21 cellular contexts compared by ENCODE assay signal in the genomic region with DNA sequence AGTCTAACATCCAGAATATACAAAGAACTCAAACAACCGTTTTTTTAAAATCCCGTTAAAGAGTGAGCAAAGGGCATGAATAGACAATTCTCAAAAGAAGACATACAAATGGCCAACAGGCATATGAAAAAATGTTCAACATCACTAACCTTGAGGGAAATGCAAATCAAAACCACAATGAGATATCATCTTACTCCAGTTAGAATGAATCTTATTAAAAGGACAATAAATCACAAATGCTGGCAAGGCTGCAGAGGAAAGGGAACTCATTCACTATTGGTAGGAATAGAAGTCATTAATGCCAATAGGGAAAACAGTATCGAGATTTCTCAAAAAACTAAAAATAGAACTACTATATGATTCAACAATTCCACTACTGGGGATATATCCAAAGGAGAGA.
DNase-seq lines count a peak whose midpoint lies in the region; ATAC-seq and TF ChIP-seq lines count a peak whose summit lies in the region.
"Had no signal": no experiment of that assay in that cellular context is flagged by ENCODE, and none has a peak within 500 bp of the region (broad histone marks: within the 10 kb centered on the region; RNA-seq: fewer than 3 reads in every experiment).

No MANE protein-coding gene starts in this region.

- H3K36me3 Mint-ChIP-seq in activated naive CD8-positive, alpha-beta T cell treated with anti-CD3 and anti-CD28 coated beads for 36 hours: no peaks in the 10 kb centered on the region
- H3K36me3 Mint-ChIP-seq: CD14-positive monocyte; CD8-positive, alpha-beta memory T cell had no signal

- H3K79me2 ChIP-seq in SK-N-SH (ENCODE audit: insufficient read depth): no peaks in the 10 kb centered on the region

- no peaks in the 10 kb centered on the region for H3F3A ChIP-seq in SK-N-SH (replicated peaks; ENCODE audit: insufficient read depth)

- H3K36me3 ChIP-seq in SK-N-SH (replicated peaks in 1 of 2; ENCODE audit: control insufficient read depth in 1 of 2, insufficient read depth in 2 of 2, low read length in 1 of 2): no peaks in the 10 kb centered on the region
- H3K36me3 ChIP-seq: BE2C; BLaER1 treated with 17β-estradiol and CSF1 and Interleukin-3, amounts not matched to agents 10 nM and 100 nM; HAP-1 had no signal

- in situ Hi-C loops in SK-MEL-5 (cut with HindIII; ENCODE audit: low pct_unique_long_range_greater_than_20kb, low sequenced_read_pairs): no loop called here

- H3K9me2 ChIP-seq in SK-N-SH: no peaks in the 10 kb centered on the region

- TF ChIP-seq EP300 in SK-N-SH (IDR thresholded peaks at IDR 0.05; ENCODE audit: borderline replicate concordance in 1 of 2, low read depth in 1 of 2, low read length in 1 of 2): no peak

- no peak overlapping the region for H2AFZ ChIP-seq in SK-N-SH (ENCODE audit: low read depth)

- no peaks in the 10 kb centered on the region for H3K27me3 ChIP-seq in SK-N-SH (ENCODE audit: insufficient read depth)
- H3K27me3 ChIP-seq: BE2C; BLaER1 treated with 17β-estradiol and CSF1 and Interleukin-3, amounts not matched to agents 10 nM and 100 nM had no signal

- DNase-seq in SK-N-SH: no peak
- DNase-seq in NCI-H1048 (lab: John Stamatoyannopoulos, UW): peak; percentile 36
- peak; percentile 24 for DNase-seq in SK-MEL-5 (ENCODE audit: low read depth, low spot score)
- DNase-seq in GM03348 (ENCODE audit: low spot score): no peak
- DNase-seq in NCI-H2081 treated with DMSO at 0.1 percent for 48 hours (lab: John Stamatoyannopoulos, UW): no peak
- DNase-seq in activated naive CD8-positive, alpha-beta T cell treated with anti-CD3 and anti-CD28 coated beads for 36 hours: no peak
- DNase-seq: AML-193; BE2C; Calu3; CD4-positive, alpha-beta T cell; CD8-positive, alpha-beta memory T cell; COR-L47; DMS79; EL; GDM1; GOT3; HFFc6 had no signal

- no peak overlapping the region for H3K9ac ChIP-seq in SK-N-SH
- H3K9ac ChIP-seq: BLaER1 treated with 17β-estradiol and CSF1 and Interleukin-3, amounts not matched to agents 10 nM and 100 nM had no signal

- no peaks in the 10 kb centered on the region for H3K27me3 Mint-ChIP-seq in activated naive CD8-positive, alpha-beta T cell treated with anti-CD3 and anti-CD28 coated beads for 36 hours
- H3K27me3 Mint-ChIP-seq: CD4-positive, alpha-beta T cell had no signal

- POLR2A ChIA-PET in SK-N-SH (lab: Yijun Ruan, JAX): no interaction called here

- H4K20me1 ChIP-seq in SK-N-SH (ENCODE audit: insufficient read depth): no peaks in the 10 kb centered on the region
- H4K20me1 ChIP-seq: BLaER1 treated with 17β-estradiol and CSF1 and Interleukin-3, amounts not matched to agents 10 nM and 100 nM had no signal

- no peak overlapping the region for H3K4me3 ChIP-seq in SK-N-SH (ENCODE audit: low read depth in 2 of 2, low read length in 1 of 2)
- H3K4me3 ChIP-seq: BLaER1 treated with 17β-estradiol and CSF1 and Interleukin-3, amounts not matched to agents 10 nM and 100 nM; HAP-1 had no signal

- H3K9me3 Mint-ChIP-seq in activated naive CD8-positive, alpha-beta T cell treated with anti-CD3 and anti-CD28 coated beads for 36 hours: peaks cover 1% of the 10 kb centered on the region

- 38% methylated on average over 3 of the region's 3 CpGs for WGBS in SK-N-SH (ENCODE audit: low lambda C conversion rate)

- TF ChIP-seq RAD21 in SK-N-SH (IDR thresholded peaks at IDR 0.05; ENCODE audit: low read length): no peak

- H3K4me1 ChIP-seq in SK-N-SH (ENCODE audit: control insufficient read depth in 1 of 2, insufficient read depth in 2 of 2, low read depth in 1 of 2, low read length in 1 of 2): peaks cover 0 to 8% of the 10 kb centered on the region in 2 experiments; a peak in 2 of 4 replicates
- H3K4me1 ChIP-seq: BE2C, HAP-1 had no signal

- no peak for ATAC-seq in SK-N-SH treated with all-trans-retinoic acid at 6 μM for 48 hours

- H3K4me3 Mint-ChIP-seq in activated naive CD8-positive, alpha-beta T cell treated with anti-CD3 and anti-CD28 coated beads for 36 hours: no peak overlapping the region
- H3K4me3 Mint-ChIP-seq: CD14-positive monocyte; CD4-positive, alpha-beta T cell; CD8-positive, alpha-beta memory T cell; HFFc6 had no signal

- TF ChIP-seq CTCF in SK-N-SH (IDR thresholded peaks at IDR 0.05): no peak

- no peak overlapping the region for H3K4me2 ChIP-seq in SK-N-SH
- H3K4me2 ChIP-seq: BLaER1 treated with 17β-estradiol and CSF1 and Interleukin-3, amounts not matched to agents 10 nM and 100 nM had no signal

- H3K27ac ChIP-seq in SK-N-SH (ENCODE audit: low read depth in 2 of 2, low read length in 1 of 2): no peak overlapping the region
- H3K27ac ChIP-seq: BLaER1 treated with 17β-estradiol and CSF1 and Interleukin-3, amounts not matched to agents 10 nM and 100 nM had no signal

- CTCF ChIA-PET in SK-N-SH (lab: Yijun Ruan, JAX): no interaction called here

- no peaks in the 10 kb centered on the region for H3K9me3 ChIP-seq in SK-N-SH
- H3K9me3 ChIP-seq: BE2C, HAP-1 had no signal

- H3K4me1 Mint-ChIP-seq in activated naive CD8-positive, alpha-beta T cell treated with anti-CD3 and anti-CD28 coated beads for 36 hours: no peaks in the 10 kb centered on the region
- H3K4me1 Mint-ChIP-seq: CD14-positive monocyte; CD8-positive, alpha-beta memory T cell had no signal

- no peak overlapping the region for H3K27ac Mint-ChIP-seq in activated naive CD8-positive, alpha-beta T cell treated with anti-CD3 and anti-CD28 coated beads for 36 hours
- H3K27ac Mint-ChIP-seq: CD14-positive monocyte; CD4-positive, alpha-beta T cell; CD8-positive, alpha-beta memory T cell; HFFc6 had no signal

TF ChIP-seq in SK-N-SH treated with all-trans-retinoic acid at 6 μM for 48 hours, 23 proteins besides CTCF, POLR2A, EP300 and RAD21:
- TF ChIP-seq ISL1 (CRISPR knock-in tag; IDR thresholded peaks at IDR 0.05) (peak; percentile 56), ZC3H10 (CRISPR knock-in tag; IDR thresholded peaks at IDR 0.05) (no peak)
- TF ChIP-seq, protein P1, sequence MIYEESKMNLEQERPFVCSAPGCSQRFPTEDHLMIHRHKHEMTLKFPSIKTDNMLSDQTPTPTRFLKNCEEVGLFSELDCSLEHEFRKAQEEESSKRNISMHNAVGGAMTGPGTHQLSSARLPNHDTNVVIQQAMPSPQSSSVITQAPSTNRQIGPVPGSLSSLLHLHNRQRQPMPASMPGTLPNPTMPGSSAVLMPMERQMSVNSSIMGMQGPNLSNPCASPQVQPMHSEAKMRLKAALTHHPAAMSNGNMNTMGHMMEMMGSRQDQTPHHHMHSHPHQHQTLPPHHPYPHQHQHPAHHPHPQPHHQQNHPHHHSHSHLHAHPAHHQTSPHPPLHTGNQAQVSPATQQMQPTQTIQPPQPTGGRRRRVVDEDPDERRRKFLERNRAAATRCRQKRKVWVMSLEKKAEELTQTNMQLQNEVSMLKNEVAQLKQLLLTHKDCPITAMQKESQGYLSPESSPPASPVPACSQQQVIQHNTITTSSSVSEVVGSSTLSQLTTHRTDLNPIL (CRISPR knock-in tag; IDR thresholded peaks at IDR 0.05; ENCODE audit: low read depth): 0 out of 2 replicates have a peak, but pooled peaks have one; percentile 14

TF ChIP-seq in SK-N-SH, 30 proteins besides CTCF, POLR2A, EP300 and RAD21 (continues in another document):
- TF ChIP-seq, protein P2, sequence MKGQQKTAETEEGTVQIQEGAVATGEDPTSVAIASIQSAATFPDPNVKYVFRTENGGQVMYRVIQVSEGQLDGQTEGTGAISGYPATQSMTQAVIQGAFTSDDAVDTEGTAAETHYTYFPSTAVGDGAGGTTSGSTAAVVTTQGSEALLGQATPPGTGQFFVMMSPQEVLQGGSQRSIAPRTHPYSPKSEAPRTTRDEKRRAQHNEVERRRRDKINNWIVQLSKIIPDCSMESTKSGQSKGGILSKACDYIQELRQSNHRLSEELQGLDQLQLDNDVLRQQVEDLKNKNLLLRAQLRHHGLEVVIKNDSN (IDR thresholded peaks at IDR 0.05; ENCODE audit: borderline replicate concordance, low read depth): no peak
- TF ChIP-seq, protein P3, sequence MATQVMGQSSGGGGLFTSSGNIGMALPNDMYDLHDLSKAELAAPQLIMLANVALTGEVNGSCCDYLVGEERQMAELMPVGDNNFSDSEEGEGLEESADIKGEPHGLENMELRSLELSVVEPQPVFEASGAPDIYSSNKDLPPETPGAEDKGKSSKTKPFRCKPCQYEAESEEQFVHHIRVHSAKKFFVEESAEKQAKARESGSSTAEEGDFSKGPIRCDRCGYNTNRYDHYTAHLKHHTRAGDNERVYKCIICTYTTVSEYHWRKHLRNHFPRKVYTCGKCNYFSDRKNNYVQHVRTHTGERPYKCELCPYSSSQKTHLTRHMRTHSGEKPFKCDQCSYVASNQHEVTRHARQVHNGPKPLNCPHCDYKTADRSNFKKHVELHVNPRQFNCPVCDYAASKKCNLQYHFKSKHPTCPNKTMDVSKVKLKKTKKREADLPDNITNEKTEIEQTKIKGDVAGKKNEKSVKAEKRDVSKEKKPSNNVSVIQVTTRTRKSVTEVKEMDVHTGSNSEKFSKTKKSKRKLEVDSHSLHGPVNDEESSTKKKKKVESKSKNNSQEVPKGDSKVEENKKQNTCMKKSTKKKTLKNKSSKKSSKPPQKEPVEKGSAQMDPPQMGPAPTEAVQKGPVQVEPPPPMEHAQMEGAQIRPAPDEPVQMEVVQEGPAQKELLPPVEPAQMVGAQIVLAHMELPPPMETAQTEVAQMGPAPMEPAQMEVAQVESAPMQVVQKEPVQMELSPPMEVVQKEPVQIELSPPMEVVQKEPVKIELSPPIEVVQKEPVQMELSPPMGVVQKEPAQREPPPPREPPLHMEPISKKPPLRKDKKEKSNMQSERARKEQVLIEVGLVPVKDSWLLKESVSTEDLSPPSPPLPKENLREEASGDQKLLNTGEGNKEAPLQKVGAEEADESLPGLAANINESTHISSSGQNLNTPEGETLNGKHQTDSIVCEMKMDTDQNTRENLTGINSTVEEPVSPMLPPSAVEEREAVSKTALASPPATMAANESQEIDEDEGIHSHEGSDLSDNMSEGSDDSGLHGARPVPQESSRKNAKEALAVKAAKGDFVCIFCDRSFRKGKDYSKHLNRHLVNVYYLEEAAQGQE (IDR thresholded peaks at IDR 0.05; ENCODE audit: low read depth, low read length): no peak
- TF ChIP-seq FOXJ3 (CRISPR knock-in tag; IDR thresholded peaks at IDR 0.05) (no peak), RFX5 (IDR thresholded peaks at IDR 0.05; ENCODE audit: low read length) (no peak), SIN3A (IDR thresholded peaks at IDR 0.05; ENCODE audit: borderline replicate concordance, low read depth, low read length) (no peak), GATA2 (CRISPR knock-in tag; IDR thresholded peaks at IDR 0.05) (no peak), ELF1 (IDR thresholded peaks at IDR 0.05) (no peak), MXI1 (IDR thresholded peaks at IDR 0.05; ENCODE audit: low read depth, low read length) (no peak), SMC3 (IDR thresholded peaks at IDR 0.05; ENCODE audit: low read depth, low read length) (no peak)
- TF ChIP-seq, protein P4, sequence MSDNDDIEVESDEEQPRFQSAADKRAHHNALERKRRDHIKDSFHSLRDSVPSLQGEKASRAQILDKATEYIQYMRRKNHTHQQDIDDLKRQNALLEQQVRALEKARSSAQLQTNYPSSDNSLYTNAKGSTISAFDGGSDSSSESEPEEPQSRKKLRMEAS (IDR thresholded peaks at IDR 0.05; ENCODE audit: low read depth): no peak

Comparison
In these comparisons a context has a peak if more than half of its experiments do, and no peak if none do; other contexts are left out.
1. DNase-seq: peak in NCI-H1048 (single experiment) and SK-MEL-5 (single experiment); none in SK-N-SH (single experiment), GM03348 (single experiment), NCI-H2081 treated with DMSO at 0.1 percent for 48 hours (single experiment) and activated naive CD8-positive, alpha-beta T cell treated with anti-CD3 and anti-CD28 coated beads for 36 hours (single experiment).